24 cellular contexts compared by ENCODE assay signal in genomic region chrX:8194216-8194615, GRCh38. TPM values are rescaled to one million over a fixed set of nuclear protein-coding genes. Genes with fewer than 3 reads are reported as not detected.
DNase-seq lines count a peak whose midpoint lies in the region; ATAC-seq, FAIRE-seq and TF ChIP-seq lines count a peak whose summit lies in the region.
"Had no signal": no experiment of that assay in that cellular context is flagged by ENCODE, and none has a peak within 500 bp of the region (broad histone marks: within the 10 kb centered on the region; RNA-seq: fewer than 3 reads in every experiment).

No MANE protein-coding gene starts in this region.

- TF ChIP-seq CTCF in bronchial epithelial cell (IDR thresholded peaks at IDR 0.05; ENCODE audit: insufficient read depth, low read length, severe bottlenecking) (no peak), prostate gland (IDR thresholded peaks at IDR 0.05) (no peak)

- ATAC-seq in GM18519 (IDR thresholded peaks at IDR 0.05; ENCODE audit: low FRiP score, unreplicated experiment), result no peak

- H3K27ac ChIP-seq in prostate gland, result no peak overlapping the region
- H3K27ac ChIP-seq: KMS-11 had no signal

- H3K27me3 ChIP-seq in bronchial epithelial cell (ENCODE audit: control insufficient read depth, insufficient read depth, low read length), result no peaks in the 10 kb centered on the region
- no peaks in the 10 kb centered on the region for H3K27me3 ChIP-seq in prostate gland (replicated peaks; ENCODE audit: insufficient read depth)
- H3K27me3 ChIP-seq: MG63 had no signal

- 88% methylated on average over 2 of the region's 2 CpGs for WGBS in prostate gland

- no peak overlapping the region for H3K4me3 Mint-ChIP-seq in activated T-cell treated with anti-CD3 and anti-CD28 coated beads, Interleukin-2, amount 50 U/mL, for 24 hours
- H3K4me3 Mint-ChIP-seq: CD8-positive, alpha-beta memory T cell had no signal

- H3K4me3 ChIP-seq in bronchial epithelial cell (ENCODE audit: low read depth, low read length), result no peak overlapping the region
- H3K4me3 ChIP-seq in prostate gland, result no peak overlapping the region
- H3K4me3 ChIP-seq: MG63 had no signal

- no peaks in the 10 kb centered on the region for H3K27me3 Mint-ChIP-seq in activated T-cell treated with anti-CD3 and anti-CD28 coated beads, Interleukin-2, amount 50 U/mL, for 24 hours
- H3K27me3 Mint-ChIP-seq: CD8-positive, alpha-beta memory T cell had no signal

- TF ChIP-seq POLR2A in prostate gland (IDR thresholded peaks at IDR 0.05), result no peak

- H3K36me3 ChIP-seq in bronchial epithelial cell (ENCODE audit: control insufficient read depth, insufficient read depth, low read length), result no peaks in the 10 kb centered on the region
- H3K36me3 ChIP-seq in prostate gland, result no peaks in the 10 kb centered on the region
- H3K36me3 ChIP-seq: MG63 had no signal

- no peak overlapping the region for H3K27ac Mint-ChIP-seq in activated T-cell treated with anti-CD3 and anti-CD28 coated beads, Interleukin-2, amount 50 U/mL, for 24 hours
- H3K27ac Mint-ChIP-seq: CD8-positive, alpha-beta memory T cell had no signal

- peaks cover 17% of the 10 kb centered on the region for H3K9me3 Mint-ChIP-seq in activated T-cell treated with anti-CD3 and anti-CD28 coated beads, Interleukin-2, amount 50 U/mL, for 24 hours

- DNase-seq in COLO668 (lab: John Stamatoyannopoulos, UW; ENCODE audit: unreplicated experiment), result peak; percentile 9
- peak; percentile 1 for DNase-seq in COR-L47 (lab: John Stamatoyannopoulos, UW)
- peak; percentile 70 for DNase-seq in NCI-H146 (lab: John Stamatoyannopoulos, UW)
- peak; percentile 28 for DNase-seq in bronchial epithelial cell (ENCODE audit: low read depth)
- no peak for DNase-seq in activated T-cell treated with anti-CD3 and anti-CD28 coated beads, Interleukin-2, amount 50 U/mL, for 24 hours
- no peak for DNase-seq in anterior cingulate cortex (lab: John Stamatoyannopoulos, UW)
- DNase-seq in prostate gland (ENCODE audit: low spot score), result no peak
- DNase-seq: ACHN; C1 segment of cervical spinal cord; CD8-positive, alpha-beta memory T cell; DMS 273 treated with DMSO at 0.1 percent for 48 hours; H7; MG63; NCI-H1092; NCI-H1694 treated with DMSO at 0.1 percent for 48 hours; NCI-H446; NCI-H526 treated with DMSO at 0.1 percent for 48 hours; SHP77 treated with DMSO at 0.1 percent for 48 hours; SK-N-SH had no signal

- H3K4me1 Mint-ChIP-seq in activated T-cell treated with anti-CD3 and anti-CD28 coated beads, Interleukin-2, amount 50 U/mL, for 24 hours (ENCODE audit: low read depth), result no peaks in the 10 kb centered on the region
- H3K4me1 Mint-ChIP-seq: CD8-positive, alpha-beta memory T cell had no signal

- H3K36me3 Mint-ChIP-seq in activated T-cell treated with anti-CD3 and anti-CD28 coated beads, Interleukin-2, amount 50 U/mL, for 24 hours (ENCODE audit: low read depth), result no peaks in the 10 kb centered on the region
- H3K36me3 Mint-ChIP-seq: CD8-positive, alpha-beta memory T cell had no signal

- FAIRE-seq in bronchial epithelial cell (lab: Jason Lieb, UNC), result no peak

- no peaks in the 10 kb centered on the region for H3K9me3 ChIP-seq in prostate gland
- H3K9me3 ChIP-seq: MG63, SK-N-SH had no signal

- H3K4me1 ChIP-seq in prostate gland (replicated peaks), result no peaks in the 10 kb centered on the region

- intact Hi-C loops in prostate gland (cut with DNase I), result no loop called here

RNA-seq across cellular contexts. Expression of gene VCX2, which starts 23.1 kb away (rescaled TPM):
- total RNA-seq in bronchial epithelial cell (not detected in 2 replicates), prostate gland (10 to 100 TPM in 1 of 2 donors, not detected in 1; 27.8 TPM)
- total RNA-seq: CD8-positive, alpha-beta memory T cell; H7; HT-29; OCI-LY7; RPMI7951 had no signal

Comparison
In these comparisons a context has a peak if more than half of its experiments do, and no peak if none do; other contexts are left out.
1. DNase-seq: peak in COLO668 (single experiment), COR-L47 (single experiment), NCI-H146 (single experiment) and bronchial epithelial cell (single experiment); none in activated T-cell treated with anti-CD3 and anti-CD28 coated beads, Interleukin-2, amount 50 U/mL, for 24 hours (single experiment), anterior cingulate cortex (0 of 58) and prostate gland (single experiment).